In genomic region chr10:129047001-129047400, GRCh38 we compare ENCODE assay signal across 2 cellular contexts.
A peak's percentile ranks its signal among the peaks of the same experiment; 100 is the strongest.
TF ChIP-seq lines count a peak whose summit lies in the region.

No MANE protein-coding gene starts in this region.

TF ChIP-seq in IMR-90, 13 proteins besides CTCF, POLR2A, EP300 and RAD21 (continued from another document):
- TF ChIP-seq RCOR1 (IDR thresholded peaks at IDR 0.05; ENCODE audit: insufficient replicate concordance, low read length) (no peak), CHD1 (IDR thresholded peaks at IDR 0.05; ENCODE audit: low read depth, low read length) (no peak), RFX5 (IDR thresholded peaks at IDR 0.05; ENCODE audit: low read depth, low read length) (no peak), SMC3 (IDR thresholded peaks at IDR 0.05; ENCODE audit: low read depth, low read length) (no peak), MXI1 (IDR thresholded peaks at IDR 0.05; ENCODE audit: borderline replicate concordance, low read depth, low read length) (no peak), MAFK (IDR thresholded peaks at IDR 0.05; ENCODE audit: low read depth, low read length) (no peak), FOS (IDR thresholded peaks at IDR 0.05; ENCODE audit: low read depth, low read length) (no peak), CEBPB (IDR thresholded peaks at IDR 0.05; ENCODE audit: low read depth, low read length) (no peak), ELK1 (IDR thresholded peaks at IDR 0.05; ENCODE audit: borderline replicate concordance, low read depth, low read length) (no peak), BHLHE40 (IDR thresholded peaks at IDR 0.05; ENCODE audit: low read depth, low read length) (no peak)
- TF ChIP-seq, protein P1, sequence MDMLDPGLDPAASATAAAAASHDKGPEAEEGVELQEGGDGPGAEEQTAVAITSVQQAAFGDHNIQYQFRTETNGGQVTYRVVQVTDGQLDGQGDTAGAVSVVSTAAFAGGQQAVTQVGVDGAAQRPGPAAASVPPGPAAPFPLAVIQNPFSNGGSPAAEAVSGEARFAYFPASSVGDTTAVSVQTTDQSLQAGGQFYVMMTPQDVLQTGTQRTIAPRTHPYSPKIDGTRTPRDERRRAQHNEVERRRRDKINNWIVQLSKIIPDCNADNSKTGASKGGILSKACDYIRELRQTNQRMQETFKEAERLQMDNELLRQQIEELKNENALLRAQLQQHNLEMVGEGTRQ (IDR thresholded peaks at IDR 0.05; ENCODE audit: low read depth, low read length) = no peak

TF ChIP-seq in endothelial cell of umbilical vein, 7 proteins besides CTCF, POLR2A, EP300 and RAD21 (continued from another document):
- TF ChIP-seq JUN (IDR thresholded peaks at IDR 0.05; ENCODE audit: borderline replicate concordance, insufficient read depth, insufficient read length, low read depth) (peak; percentile 9), EZH2 (IDR thresholded peaks at IDR 0.05; ENCODE audit: borderline replicate concordance, low read depth, low read length, severe bottlenecking) (no peak), FOS (IDR thresholded peaks at IDR 0.05; ENCODE audit: borderline replicate concordance, insufficient read depth, low read length) (peak; percentile 50), MYC (IDR thresholded peaks at IDR 0.05; ENCODE audit: low read depth, low read length) (no peak), GATA2 (IDR thresholded peaks at IDR 0.05; ENCODE audit: insufficient read depth, insufficient read length, low read depth, low read length) (no peak), MAX (IDR thresholded peaks at IDR 0.05; ENCODE audit: insufficient read depth, insufficient read length) (no peak)
